In genomic region chr12:1204581-1205121, GRCh38 we compare ENCODE assay signal across 8 cellular contexts.
A peak's percentile ranks its signal among the peaks of the same experiment; 100 is the strongest.
DNase-seq lines count a peak whose midpoint lies in the region; ATAC-seq and TF ChIP-seq lines count a peak whose summit lies in the region.

No MANE protein-coding gene starts in this region.

- no peaks in the 10 kb centered on the region for H3K9me3 ChIP-seq in lower lobe of right lung

- H3K4me1 ChIP-seq in lower lobe of right lung: peaks cover 25% of the 10 kb centered on the region

- H3K9me3 Mint-ChIP-seq in activated naive CD4-positive, alpha-beta T cell treated with anti-CD3 and anti-CD28 coated beads, Interleukin-2, amount 50 U/mL, for 72 hours: no peaks in the 10 kb centered on the region
- no peaks in the 10 kb centered on the region for H3K9me3 Mint-ChIP-seq in activated naive CD4-positive, alpha-beta T cell treated with anti-CD3 and anti-CD28 coated beads, Interleukin-2, amount 10 ng/mL, durations not matched to agents 7 days and 5 days
- no peaks in the 10 kb centered on the region for H3K9me3 Mint-ChIP-seq in activated CD8-positive, alpha-beta T cell treated with anti-CD3 and anti-CD28 coated beads, Interleukin-2, amount 10 ng/mL, durations not matched to agents 7 days and 5 days (ENCODE audit: insufficient read depth)

- intact Hi-C loops in lower lobe of right lung (cut with DNase I): no loop called here

- no peaks in the 10 kb centered on the region for H3K27me3 Mint-ChIP-seq in activated naive CD4-positive, alpha-beta T cell treated with anti-CD3 and anti-CD28 coated beads, Interleukin-2, amount 10 ng/mL, durations not matched to agents 7 days and 5 days
- H3K27me3 Mint-ChIP-seq in activated CD8-positive, alpha-beta T cell treated with anti-CD3 and anti-CD28 coated beads, Interleukin-2, amount 10 ng/mL, durations not matched to agents 7 days and 5 days (ENCODE audit: low read depth): no peaks in the 10 kb centered on the region

- H3K27ac ChIP-seq in lower lobe of right lung: peak overlapping the region; percentile 61

- no peak for DNase-seq in activated naive CD4-positive, alpha-beta T cell treated with anti-CD3 and anti-CD28 coated beads, Interleukin-2, amount 50 U/mL, for 72 hours (ENCODE audit: low spot score in 2 of 2)
- DNase-seq in activated naive CD4-positive, alpha-beta T cell treated with anti-CD3 and anti-CD28 coated beads, Interleukin-2, amount 10 ng/mL, durations not matched to agents 7 days and 5 days: no peak
- DNase-seq in activated CD8-positive, alpha-beta T cell treated with anti-CD3 and anti-CD28 coated beads, Interleukin-2, amount 10 ng/mL, durations not matched to agents 7 days and 5 days: peak; percentile 29
- DNase-seq in lower lobe of right lung (no peak), MV-4-11 (lab: John Stamatoyannopoulos, UW) (no peak)
- no peak for DNase-seq in stimulated activated CD4-positive, alpha-beta T cell treated with anti-CD3 and anti-CD28 coated beads, Interleukin-2, amount 100 ng/mL, for 48 hours

- H3K27me3 ChIP-seq in lower lobe of right lung (ENCODE audit: low read depth): no peaks in the 10 kb centered on the region

- POLR2A ChIA-PET in activated CD8-positive, alpha-beta T cell treated with anti-CD3 and anti-CD28 coated beads, Interleukin-2, amount 10 ng/mL, durations not matched to agents 7 days and 5 days (lab: Charles Lee): interaction anchor here (0.7 kb wide), 1 partner anchor 231 kb away, joined by 3 read pairs; no protein-coding TSS in a partner anchor

- H3K36me3 Mint-ChIP-seq in activated naive CD4-positive, alpha-beta T cell treated with anti-CD3 and anti-CD28 coated beads, Interleukin-2, amount 50 U/mL, for 72 hours: no peaks in the 10 kb centered on the region
- H3K36me3 Mint-ChIP-seq in activated naive CD4-positive, alpha-beta T cell treated with anti-CD3 and anti-CD28 coated beads, Interleukin-2, amount 10 ng/mL, durations not matched to agents 7 days and 5 days: no peaks in the 10 kb centered on the region
- peaks cover 3% of the 10 kb centered on the region for H3K36me3 Mint-ChIP-seq in activated CD8-positive, alpha-beta T cell treated with anti-CD3 and anti-CD28 coated beads, Interleukin-2, amount 10 ng/mL, durations not matched to agents 7 days and 5 days (ENCODE audit: low read depth)

- H3K27ac Mint-ChIP-seq in activated naive CD4-positive, alpha-beta T cell treated with anti-CD3 and anti-CD28 coated beads, Interleukin-2, amount 50 U/mL, for 72 hours: no peak overlapping the region
- no peak overlapping the region for H3K27ac Mint-ChIP-seq in activated naive CD4-positive, alpha-beta T cell treated with anti-CD3 and anti-CD28 coated beads, Interleukin-2, amount 10 ng/mL, durations not matched to agents 7 days and 5 days
- H3K27ac Mint-ChIP-seq in activated CD8-positive, alpha-beta T cell treated with anti-CD3 and anti-CD28 coated beads, Interleukin-2, amount 10 ng/mL, durations not matched to agents 7 days and 5 days: no peak overlapping the region

- H3K36me3 ChIP-seq in lower lobe of right lung: no peaks in the 10 kb centered on the region

- peak; percentile 64 to 78 for ATAC-seq in activated naive CD4-positive, alpha-beta T cell treated with anti-CD3 and anti-CD28 coated beads, Interleukin-2, amount 50 U/mL, for 72 hours
- ATAC-seq in HG03097 (IDR thresholded peaks at IDR 0.05; ENCODE audit: low FRiP score, unreplicated experiment): peak; percentile 74
- ATAC-seq in activated CD8-positive, alpha-beta T cell treated with anti-CD3 and anti-CD28 coated beads, Interleukin-2, amount 10 ng/mL, durations not matched to agents 7 days and 5 days: peak; percentile 91
- no peak for ATAC-seq in lower lobe of right lung
- ATAC-seq in HG02588 (IDR thresholded peaks at IDR 0.05; ENCODE audit: unreplicated experiment): no peak

- H3K4me1 Mint-ChIP-seq in activated naive CD4-positive, alpha-beta T cell treated with anti-CD3 and anti-CD28 coated beads, Interleukin-2, amount 10 ng/mL, durations not matched to agents 7 days and 5 days: peaks cover 15% of the 10 kb centered on the region
- H3K4me1 Mint-ChIP-seq in activated CD8-positive, alpha-beta T cell treated with anti-CD3 and anti-CD28 coated beads, Interleukin-2, amount 10 ng/mL, durations not matched to agents 7 days and 5 days (ENCODE audit: low read depth): peaks cover 9% of the 10 kb centered on the region

- TF ChIP-seq CTCF in lower lobe of right lung (IDR thresholded peaks at IDR 0.05): no peak

- no peak overlapping the region for H3K4me3 Mint-ChIP-seq in activated naive CD4-positive, alpha-beta T cell treated with anti-CD3 and anti-CD28 coated beads, Interleukin-2, amount 10 ng/mL, durations not matched to agents 7 days and 5 days
- H3K4me3 Mint-ChIP-seq in activated CD8-positive, alpha-beta T cell treated with anti-CD3 and anti-CD28 coated beads, Interleukin-2, amount 10 ng/mL, durations not matched to agents 7 days and 5 days: no peak overlapping the region

- CTCF ChIA-PET in activated naive CD4-positive, alpha-beta T cell treated with anti-CD3 and anti-CD28 coated beads, Interleukin-2, amount 10 ng/mL, durations not matched to agents 7 days and 5 days (lab: Charles Lee): interaction anchor here (0.7 to 3.2 kb wide), 2 partner anchors 86 to 585 kb away, joined by 3 to 13 read pairs; no protein-coding TSS in a partner anchor
- CTCF ChIA-PET in activated CD8-positive, alpha-beta T cell treated with anti-CD3 and anti-CD28 coated beads, Interleukin-2, amount 10 ng/mL, durations not matched to agents 7 days and 5 days (lab: Charles Lee): interaction anchor here (2.8 kb wide), 1 partner anchor 86 kb away, joined by 9 read pairs; no protein-coding TSS in a partner anchor

- peak overlapping the region; percentile 47 for H3K4me3 ChIP-seq in lower lobe of right lung

Comparison
In these comparisons a context has a peak if more than half of its experiments do, and no peak if none do; other contexts are left out.
1. ATAC-seq: peak in activated naive CD4-positive, alpha-beta T cell treated with anti-CD3 and anti-CD28 coated beads, Interleukin-2, amount 50 U/mL, for 72 hours (2 of 2), HG03097 (single experiment) and activated CD8-positive, alpha-beta T cell treated with anti-CD3 and anti-CD28 coated beads, Interleukin-2, amount 10 ng/mL, durations not matched to agents 7 days and 5 days (single experiment); none in lower lobe of right lung (0 of 2) and HG02588 (single experiment).